22 cellular contexts compared by ENCODE assay signal in genomic region chr15:33360876-33361275, GRCh38. TPM values are rescaled to one million over a fixed set of nuclear protein-coding genes. Genes with fewer than 3 reads are reported as not detected.
"Had no signal": no experiment of that assay in that cellular context is flagged by ENCODE, and none has a peak within 500 bp of the region (broad histone marks: within the 10 kb centered on the region; RNA-seq: fewer than 3 reads in every experiment).

No MANE protein-coding gene starts in this region.

- DNase-seq: activated B cell treated with CpG ODN at 0.5 μM for 24 hours; activated CD4-positive, alpha-beta T cell treated with anti-CD3 and anti-CD28 coated beads for 1 hour; activated CD4-positive, alpha-beta T cell treated with anti-CD3 and anti-CD28 coated beads, Interleukin-2, amount 10 ng/mL, durations not matched to agents 24 days and 14 days; activated CD4-positive, alpha-beta T cell treated with anti-CD3 and anti-CD28 coated beads, Interleukin-2, amount 50 U/mL, for 48 hours; activated CD8-positive, alpha-beta memory T cell treated with anti-CD3 and anti-CD28 coated beads, Interleukin-2, amount 10 ng/mL, durations not matched to agents 7 days and 5 days; activated effector memory CD4-positive, alpha-beta T cell treated with Interleukin-2 at 50 U/mL for 16 hours; activated naive CD4-positive, alpha-beta T cell; activated T-cell treated with anti-CD3 and anti-CD28 coated beads, Interleukin-2, amount 50 U/mL, for 24 hours; aorta; central memory CD4-positive, alpha-beta T cell; MG63; MV-4-11; NCI-H1092 treated with DMSO at 0.1 percent for 48 hours; NCI-H1417 treated with DMSO at 0.1 percent for 48 hours; NCI-H1694; NCI-H2029; NCI-H2107; NCI-H748 treated with DMSO at 0.1 percent for 48 hours; T-cell; T-helper 2 cell; T1000 had no signal

- ATAC-seq: activated CD8-positive, alpha-beta memory T cell treated with anti-CD3 and anti-CD28 coated beads, Interleukin-2, amount 10 ng/mL, durations not matched to agents 7 days and 5 days; T-cell had no signal

RNA-seq across cellular contexts. Expression of gene RYR3, which starts 50.1 kb away (rescaled TPM):
- total RNA-seq: activated B cell treated with CpG ODN at 0.5 μM for 24 hours; activated CD4-positive, alpha-beta T cell treated with anti-CD3 and anti-CD28 coated beads, Interleukin-2, amount 10 ng/mL, durations not matched to agents 24 days and 14 days; activated CD8-positive, alpha-beta memory T cell treated with anti-CD3 and anti-CD28 coated beads, Interleukin-2, amount 10 ng/mL, durations not matched to agents 7 days and 5 days; activated T-helper 1 cell treated with anti-CD3 and anti-CD28 coated beads, Interleukin-12 subunit alpha, Interleukin-12 subunit beta, Interleukin-2, Interleukin-4 antibody, amounts not matched to agents 30 ng/mL and 10 ng/mL and 1 ng/mL, durations not matched to agents 14 hours and 24 hours and 36 hours had no signal
